1 cellular context compared by ENCODE assay signal in the genomic region with DNA sequence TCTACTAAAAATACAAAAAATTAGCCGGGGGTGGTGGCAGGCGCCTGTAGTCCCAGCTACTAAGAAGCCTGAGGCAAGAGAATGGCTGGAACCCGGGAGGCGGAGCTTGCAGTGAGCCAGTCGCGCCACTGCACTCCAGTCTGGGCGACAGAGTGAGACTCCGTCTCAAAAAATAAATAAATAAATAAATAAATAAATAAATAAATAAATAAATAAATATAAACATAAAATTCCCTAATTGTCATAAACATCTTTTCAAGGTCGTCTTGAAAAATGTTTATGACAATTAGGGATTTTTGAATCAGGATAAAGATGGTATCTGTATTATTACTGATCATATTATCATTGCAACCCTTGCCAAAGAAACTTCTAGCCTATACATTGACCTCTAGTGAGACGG. TPM values are rescaled to one million over a fixed set of nuclear protein-coding genes. Genes with fewer than 3 reads are reported as not detected.
"Had no signal": no experiment of that assay in that cellular context is flagged by ENCODE, and none has a peak within 500 bp of the region (broad histone marks: within the 10 kb centered on the region; RNA-seq: fewer than 3 reads in every experiment).

No MANE protein-coding gene starts in this region.

RNA-seq across cellular contexts. Expression of gene NCBP2L, which starts 32.5 kb away (rescaled TPM):
- polyA plus RNA-seq: GM12878 had no signal
